ENCODE assay signal across 8 cellular contexts in genomic region chr19:49113762-49114629, GRCh38. TPM values are rescaled to one million over a fixed set of nuclear protein-coding genes. Genes with fewer than 3 reads are reported as not detected.
DNase-seq lines count a peak whose midpoint lies in the region; TF ChIP-seq lines count a peak whose summit lies in the region.

LIN7B (plus strand) TSS chr19:49114370; CDS start chr19:49114405, 35 bp downstream.

- no peaks in the 10 kb centered on the region for H3K9me3 Mint-ChIP-seq in activated naive CD4-positive, alpha-beta T cell treated with anti-CD3 and anti-CD28 coated beads, Interleukin-2, amount 10 ng/mL, durations not matched to agents 7 days and 5 days
- H3K9me3 Mint-ChIP-seq in glutamatergic neuron (ENCODE audit: unreplicated experiment), result peaks cover 16% of the 10 kb centered on the region
- H3K9me3 Mint-ChIP-seq in osteocyte (ENCODE audit: unreplicated experiment), result no peaks in the 10 kb centered on the region

- peaks cover 4% of the 10 kb centered on the region for H3K36me3 Mint-ChIP-seq in activated naive CD4-positive, alpha-beta T cell treated with anti-CD3 and anti-CD28 coated beads, Interleukin-2, amount 10 ng/mL, durations not matched to agents 7 days and 5 days
- H3K36me3 Mint-ChIP-seq in glutamatergic neuron (ENCODE audit: unreplicated experiment), result peaks cover 8% of the 10 kb centered on the region
- peaks cover 4% of the 10 kb centered on the region for H3K36me3 Mint-ChIP-seq in osteocyte (ENCODE audit: unreplicated experiment)

- CTCF ChIA-PET in activated naive CD4-positive, alpha-beta T cell treated with anti-CD3 and anti-CD28 coated beads, Interleukin-2, amount 10 ng/mL, durations not matched to agents 7 days and 5 days (lab: Charles Lee), result interaction anchor here (0.6 to 2.6 kb wide), 15 partner anchors 8 to 724 kb away, joined by 3 to 37 read pairs (median 4); partner anchors contain the start of genes GYS1 and RUVBL2

- peak within 1 kb of the TSS; percentile 79 for H3K4me3 Mint-ChIP-seq in activated naive CD4-positive, alpha-beta T cell treated with anti-CD3 and anti-CD28 coated beads, Interleukin-2, amount 10 ng/mL, durations not matched to agents 7 days and 5 days
- H3K4me3 Mint-ChIP-seq in glutamatergic neuron (ENCODE audit: unreplicated experiment) (peak within 1 kb of the TSS; percentile 93), osteocyte (ENCODE audit: unreplicated experiment) (peak within 1 kb of the TSS; percentile 84)

- peaks cover 5% of the 10 kb centered on the region for H3K36me3 ChIP-seq in SJCRH30

- H3K4me1 ChIP-seq in SJCRH30, result 0 out of 2 replicates have a peak, but pooled peaks cover 4% of the 10 kb centered on the region

- peak within 1 kb of the TSS; percentile 68 for H3K4me3 ChIP-seq in SJCRH30

- peak within 1 kb of the TSS; percentile 49 for H3K27ac Mint-ChIP-seq in activated naive CD4-positive, alpha-beta T cell treated with anti-CD3 and anti-CD28 coated beads, Interleukin-2, amount 10 ng/mL, durations not matched to agents 7 days and 5 days
- H3K27ac Mint-ChIP-seq in glutamatergic neuron (ENCODE audit: unreplicated experiment), result peak within 1 kb of the TSS; percentile 98
- peak within 1 kb of the TSS; percentile 71 for H3K27ac Mint-ChIP-seq in osteocyte (ENCODE audit: unreplicated experiment)

- H3K27ac ChIP-seq in SJCRH30, result peak within 1 kb of the TSS; percentile 56; the same call in 1 of the 2 replicates

- no peaks in the 10 kb centered on the region; the same call in 1 of the 2 replicates for H3K9me3 ChIP-seq in SJCRH30 (replicated peaks)

- H3K27me3 ChIP-seq in SJCRH30, result no peaks in the 10 kb centered on the region

- H3K4me1 Mint-ChIP-seq in activated naive CD4-positive, alpha-beta T cell treated with anti-CD3 and anti-CD28 coated beads, Interleukin-2, amount 10 ng/mL, durations not matched to agents 7 days and 5 days, result peaks cover 40% of the 10 kb centered on the region
- H3K4me1 Mint-ChIP-seq in glutamatergic neuron (ENCODE audit: low read depth, unreplicated experiment), result peaks cover 22% of the 10 kb centered on the region
- peaks cover 27% of the 10 kb centered on the region for H3K4me1 Mint-ChIP-seq in osteocyte (ENCODE audit: unreplicated experiment)

- peak; percentile 75 for TF ChIP-seq CTCF in GM20000 (IDR thresholded peaks at IDR 0.05; ENCODE audit: extremely low read depth, missing control alignments)
- peak; percentile 6 for TF ChIP-seq CTCF in glutamatergic neuron (IDR thresholded peaks at IDR 0.05; ENCODE audit: partially characterized antibody, unreplicated experiment)
- peak; percentile 55 for TF ChIP-seq CTCF in osteocyte (IDR thresholded peaks at IDR 0.05)

- no peaks in the 10 kb centered on the region for H3K27me3 Mint-ChIP-seq in activated naive CD4-positive, alpha-beta T cell treated with anti-CD3 and anti-CD28 coated beads, Interleukin-2, amount 10 ng/mL, durations not matched to agents 7 days and 5 days
- H3K27me3 Mint-ChIP-seq in glutamatergic neuron (ENCODE audit: unreplicated experiment), result peaks cover 23% of the 10 kb centered on the region
- H3K27me3 Mint-ChIP-seq in osteocyte (ENCODE audit: unreplicated experiment), result no peaks in the 10 kb centered on the region

- DNase-seq in CMK (ENCODE audit: low read depth) (peak; percentile 68), GM20000 (ENCODE audit: low spot score) (peak; percentile 98), LHCN-M2 (ENCODE audit: low read depth) (peak; percentile 66), SJCRH30 (peak; percentile 87 to 89), glutamatergic neuron (peak; percentile 83), osteocyte (ENCODE audit: extremely low spot score, unreplicated experiment) (peak; percentile 92), ureter (ENCODE audit: low spot score) (no peak)
- peak; percentile 80 for DNase-seq in activated naive CD4-positive, alpha-beta T cell treated with anti-CD3 and anti-CD28 coated beads, Interleukin-2, amount 10 ng/mL, durations not matched to agents 7 days and 5 days

RNA-seq across cellular contexts. Expression of gene LIN7B, which starts in this region (rescaled TPM):
- total RNA-seq in LHCN-M2 (2014; rRNA removed) (10.2 and 14.8 TPM in 2 replicates), glutamatergic neuron (ENCODE audit: unreplicated experiment) (32.6 TPM), osteocyte (7.9 and 9.9 TPM in 2 replicates), ureter (10.4 TPM)
- 17.5 TPM for polyA plus RNA-seq in LHCN-M2 (2012)
- 4.1 and 5.0 TPM in 2 replicates for total RNA-seq in SJCRH30 (2014; rRNA removed; shearing (Covaris generic))

Comparison
In these comparisons a context has a peak if more than half of its experiments do, and no peak if none do; other contexts are left out.
1. CTCF ChIP-seq: peak in every context shown above with its lines; median percentile 75 in GM20000; 55 in osteocyte; 6 in glutamatergic neuron.